Comparison of ENCODE assay signal across 19 cellular contexts in genomic region chr7:39979406-39980073, GRCh38. TPM values are rescaled to one million over a fixed set of nuclear protein-coding genes. Genes with fewer than 3 reads are reported as not detected.
DNase-seq lines count a peak whose midpoint lies in the region; ATAC-seq, FAIRE-seq and TF ChIP-seq lines count a peak whose summit lies in the region.
"Had no signal": no experiment of that assay in that cellular context is flagged by ENCODE, and none has a peak within 500 bp of the region (broad histone marks: within the 10 kb centered on the region; RNA-seq: fewer than 3 reads in every experiment).

No MANE protein-coding gene starts in this region.

- CTCF ChIA-PET in H1 (lab: Charles Lee; ENCODE audit: partially characterized antibody), result no interaction called here

- H3K27ac ChIP-seq in H1 (ENCODE audit: low read depth, low read length) (no peak overlapping the region), upper lobe of right lung (no peak overlapping the region), body of pancreas (no peak overlapping the region)
- H3K27ac ChIP-seq: SJSA1, tibial nerve had no signal

- TF ChIP-seq POLR2A in H1 (IDR thresholded peaks at IDR 0.05; ENCODE audit: control extremely low read depth in 1 of 2, low read depth in 2 of 2, low read length in 2 of 2), result no peak
- no peak for TF ChIP-seq POLR2A in body of pancreas (IDR thresholded peaks at IDR 0.05)

- no peaks in the 10 kb centered on the region for H3K9me3 ChIP-seq in H1 (ENCODE audit: insufficient read depth in 2 of 2, low read depth in 1 of 2, low read length in 1 of 2)
- H3K9me3 ChIP-seq in upper lobe of right lung, result no peaks in the 10 kb centered on the region
- no peaks in the 10 kb centered on the region for H3K9me3 ChIP-seq in body of pancreas
- H3K9me3 ChIP-seq: SJSA1, tibial nerve had no signal

- H3K18ac ChIP-seq in H1 (ENCODE audit: extremely low read depth, low read length), result no peak overlapping the region; the same call in 1 of the 2 replicates

- no peaks in the 10 kb centered on the region for H3K36me3 ChIP-seq in H1 (ENCODE audit: control insufficient read depth in 2 of 4, insufficient read depth in 4 of 4, low read length in 3 of 4)
- no peaks in the 10 kb centered on the region for H3K36me3 ChIP-seq in upper lobe of right lung
- H3K36me3 ChIP-seq in body of pancreas (replicated peaks in 1 of 2; ENCODE audit: insufficient read depth in 1 of 2, low read depth in 2 of 2), result no peaks in the 10 kb centered on the region
- H3K36me3 ChIP-seq: SJSA1, tibial nerve had no signal

- intact Hi-C loops in upper lobe of right lung (cut with DNase I) (no loop called here), body of pancreas (cut with DNase I) (no loop called here)

- H4K5ac ChIP-seq in H1 (ENCODE audit: insufficient read length, low read depth, low read length), result no peak overlapping the region

- H3K23ac ChIP-seq in H1 (ENCODE audit: insufficient read length), result no peak overlapping the region

- H3K27me3 ChIP-seq in H1 (replicated peaks in 1 of 4; ENCODE audit: control insufficient read depth in 3 of 4, extremely low read depth in 1 of 4, insufficient read depth in 3 of 4, low read length in 3 of 4) (no peaks in the 10 kb centered on the region), upper lobe of right lung (no peaks in the 10 kb centered on the region), body of pancreas (no peaks in the 10 kb centered on the region)
- H3K27me3 ChIP-seq: SJSA1, tibial nerve had no signal

- H3K79me1 ChIP-seq in H1 (ENCODE audit: low read depth, low read length), result peaks cover 9% of the 10 kb centered on the region

- no peak overlapping the region for H3K9ac ChIP-seq in H1 (replicated peaks in 1 of 4; ENCODE audit: extremely low read depth in 1 of 4, low read depth in 3 of 4, low read length in 3 of 4)

- POLR2A ChIA-PET in H1 (lab: Charles Lee; ENCODE audit: partially characterized antibody), result no interaction called here

- H2BK12ac ChIP-seq in H1 (ENCODE audit: low read depth, low read length), result no peak overlapping the region; the same call in 1 of the 2 replicates

- H3K4me1 ChIP-seq in H1 (replicated peaks in 1 of 4; ENCODE audit: control insufficient read depth in 3 of 4, insufficient read depth in 4 of 4, low read length in 3 of 4) (peaks cover 2 to 17% (median 10%) of the 10 kb centered on the region in 4 experiments; a peak in 5 of 7 replicates), upper lobe of right lung (peaks cover 37% of the 10 kb centered on the region), body of pancreas (peaks cover 16% of the 10 kb centered on the region)
- H3K4me1 ChIP-seq: SJSA1 had no signal

- H2BK20ac ChIP-seq in H1 (ENCODE audit: low read length), result peak overlapping the region; percentile 55; the same call in 1 of the 2 replicates

- no peak overlapping the region for H4K8ac ChIP-seq in H1 (ENCODE audit: extremely low read depth, insufficient read depth, low read length)

- TF ChIP-seq CTCF in H1 (IDR thresholded peaks at IDR 0.05; ENCODE audit: control extremely low read depth in 1 of 3, insufficient read depth in 1 of 3, low read depth in 1 of 3, low read length in 3 of 3), result no peak
- no peak for TF ChIP-seq CTCF in upper lobe of right lung (IDR thresholded peaks at IDR 0.05)
- TF ChIP-seq CTCF in body of pancreas (IDR thresholded peaks at IDR 0.05), result no peak

- FAIRE-seq in H1 (lab: Jason Lieb, UNC), result no peak
- FAIRE-seq: TTC549 had no signal

- peak overlapping the region in 1 of 2 experiments; percentile 58; a peak in 1 of 4 replicates for H3K4me2 ChIP-seq in H1 (ENCODE audit: insufficient read depth in 1 of 2, low read depth in 2 of 2, low read length in 2 of 2)

- WGBS in H1 (ENCODE audit: extremely low coverage in 1 of 2, insufficient coverage in 1 of 2, insufficient read length in 1 of 2, insufficient replicate concordance in 2 of 2, low coverage in 1 of 2, low lambda C conversion rate in 2 of 2, missing lambda C conversion rate in 1 of 2), 2 experiments, result 86% methylated on average over 8 of the region's 8 CpGs; no CpG with 5 or more reads in 1 of the 2 experiments
- WGBS in body of pancreas, 2 donors, result 66 to 78% methylated on average over 8 of the region's 8 CpGs

- H3K4me3 ChIP-seq in H1 (ENCODE audit: extremely low read depth in 1 of 4, insufficient read depth in 2 of 4, low read depth in 3 of 4, low read length in 4 of 4), result no peak overlapping the region
- no peak overlapping the region for H3K4me3 ChIP-seq in upper lobe of right lung
- H3K4me3 ChIP-seq in body of pancreas, result no peak overlapping the region
- H3K4me3 ChIP-seq: SJSA1, tibial nerve had no signal

- no peak for TF ChIP-seq EP300 in H1 (IDR thresholded peaks at IDR 0.05; ENCODE audit: borderline replicate concordance in 1 of 2, low read depth in 2 of 2, low read length in 2 of 2)

- no peak overlapping the region for H3K56ac ChIP-seq in H1 (replicated peaks; ENCODE audit: insufficient read length, low read depth, low read length)

- H2BK5ac ChIP-seq in H1 (ENCODE audit: low read depth, low read length), result no peak overlapping the region; the same call in 1 of the 2 replicates

- H2AFZ ChIP-seq in H1 (ENCODE audit: low read length), result no peak overlapping the region

- no peak overlapping the region for H2BK120ac ChIP-seq in H1 (replicated peaks; ENCODE audit: low read depth, low read length)

- no peak overlapping the region for H3K14ac ChIP-seq in H1 (ENCODE audit: insufficient read length)

- peaks cover 2 to 4% of the 10 kb centered on the region in 2 experiments for H4K20me1 ChIP-seq in H1 (replicated peaks in 1 of 2; ENCODE audit: control insufficient read depth in 1 of 2, insufficient read depth in 2 of 2, low read length in 2 of 2)

- no peak overlapping the region for H3K4ac ChIP-seq in H1 (replicated peaks; ENCODE audit: insufficient read length, low read depth, low read length)

- H3K23me2 ChIP-seq in H1 (ENCODE audit: low read depth, low read length), result no peaks in the 10 kb centered on the region

- H2AK5ac ChIP-seq in H1 (ENCODE audit: low read depth, low read length), result no peak overlapping the region

- H4K91ac ChIP-seq in H1 (replicated peaks; ENCODE audit: insufficient read length, low read length), result no peak overlapping the region

- no peak overlapping the region for H2BK15ac ChIP-seq in H1 (ENCODE audit: low read length)

- TF ChIP-seq RAD21 in H1 (IDR thresholded peaks at IDR 0.05 in 1 of 2, conservative IDR thresholded peaks at IDR 0.05 in 1 of 2; ENCODE audit: low read depth in 2 of 2, low read length in 2 of 2), result no peak

- peak; percentile 35 for ATAC-seq in upper lobe of right lung
- ATAC-seq in body of pancreas, result no peak
- no peak for ATAC-seq in GM21390 (IDR thresholded peaks at IDR 0.05; ENCODE audit: unreplicated experiment)

- in situ Hi-C loops in KBM-7 (cut with MboI; ENCODE audit: low pct_unique_long_range_greater_than_20kb, low sequenced_read_pairs), result no loop called here

- H3K79me2 ChIP-seq in H1 (ENCODE audit: control insufficient read depth in 1 of 2, insufficient read depth in 2 of 2, low read length in 2 of 2), result peaks cover 10 to 85% of the 10 kb centered on the region in 2 experiments; a peak in 3 of 4 replicates

- peak; percentile 10 for DNase-seq in stimulated activated CD4-positive, alpha-beta T cell treated with anti-CD3 and anti-CD28 coated beads, Interleukin-1b, Interleukin-23, amount 100 ng/mL, for 48 hours
- DNase-seq in stimulated activated CD4-positive, alpha-beta T cell treated with anti-CD3 and anti-CD28 coated beads, Interleukin-2, amount 100 ng/mL, for 24 hours, result no peak
- DNase-seq in T-helper 22 cell (ENCODE audit: low read depth) (peak; percentile 29), H1 (ENCODE audit: low read depth in 1 of 2, low spot score in 2 of 2) (no peak), upper lobe of right lung (no peak), KBM-7 (no peak), body of pancreas (no peak)
- DNase-seq: AML-193; amniotic stem cell; cerebellar nuclear complex; HFFc6; IMR-90; NCI-H187; NCI-H524 treated with DMSO at 0.1 percent for 48 hours; stimulated activated CD4-positive, alpha-beta T cell treated with anti-CD3 and anti-CD28 coated beads, Interleukin-4, amount 100 ng/mL, for 1 hour had no signal

TF ChIP-seq in H1, 55 proteins besides CTCF, POLR2A, EP300 and RAD21:
- TF ChIP-seq SP1 (IDR thresholded peaks at IDR 0.05; ENCODE audit: low read depth, low read length) (no peak), CREB1 (IDR thresholded peaks at IDR 0.05) (no peak), BCL11A (IDR thresholded peaks at IDR 0.05; ENCODE audit: low read depth in 2 of 2, low read length in 2 of 2) (no peak), MAFK (IDR thresholded peaks at IDR 0.05; ENCODE audit: low read depth, low read length) (no peak), NANOG (IDR thresholded peaks at IDR 0.05; ENCODE audit: insufficient read depth, low read depth, low read length, poor library complexity, severe bottlenecking) (no peak), SRF (IDR thresholded peaks at IDR 0.05; ENCODE audit: low read depth, low read length) (no peak), POU5F1 (IDR thresholded peaks at IDR 0.05; ENCODE audit: low read depth, low read length) (no peak), BACH1 (IDR thresholded peaks at IDR 0.05; ENCODE audit: low read length) (no peak), JUND (IDR thresholded peaks at IDR 0.05; ENCODE audit: low read length) (no peak), KDM1A (IDR thresholded peaks at IDR 0.05; ENCODE audit: borderline replicate concordance, low read length) (no peak), CHD2 (IDR thresholded peaks at IDR 0.05; ENCODE audit: low read length) (no peak), SIX5 (IDR thresholded peaks at IDR 0.05; ENCODE audit: low read depth, low read length) (no peak)
TF ChIP-seq in H1: peak in this region for 0.

RNA-seq across cellular contexts. Expression of gene CDK13, which starts 29.5 kb away (rescaled TPM):
- 46.4 and 49.5 TPM in 2 replicates for total RNA-seq in H1 (2021; fragmentation: NEBNext Ultra II Directional; extraction: Animal tissue kit (Norgen Biotek cat#: 25700))
- 15.5 and 22.6 TPM in 2 replicates for polyA plus RNA-seq in H1 (2011; rRNA removed)
- 22.1 TPM for polyA plus RNA-seq in H1 (2011; cell fraction: cytosol; rRNA removed)
- polyA plus RNA-seq in H1 (2011; cell fraction: nucleus; rRNA removed), result 26.5 TPM
- polyA plus RNA-seq in H1 (2012, experiment 1 of 2), result 25.5 to 34.9 TPM (median 29.9 TPM) in 4 replicates
- 9.1 TPM for polyA plus RNA-seq in H1 (2012, experiment 2 of 2)
- 27.7 TPM for polyA plus RNA-seq in H1 (2013, experiment 1 of 2)
- 22.8 TPM for polyA plus RNA-seq in H1 (2013, experiment 2 of 2)
- polyA minus RNA-seq in H1 (2011; rRNA and poly(A)+ RNA removed), result 76.6 and 90.8 TPM in 2 replicates
- polyA minus RNA-seq in H1 (2011; cell fraction: cytosol; rRNA and poly(A)+ RNA removed), result 27.6 TPM
- 92.3 TPM for polyA minus RNA-seq in H1 (2011; cell fraction: nucleus; rRNA and poly(A)+ RNA removed)
- total RNA-seq in upper lobe of right lung (51.4 TPM), body of pancreas (10 to 100 TPM; 73.2 to 97.6 TPM)

Comparison
In these comparisons a context has a peak if more than half of its experiments do, and no peak if none do; other contexts are left out.
1. DNase-seq: peak in stimulated activated CD4-positive, alpha-beta T cell treated with anti-CD3 and anti-CD28 coated beads, Interleukin-1b, Interleukin-23, amount 100 ng/mL, for 48 hours (single experiment) and T-helper 22 cell (single experiment); none in stimulated activated CD4-positive, alpha-beta T cell treated with anti-CD3 and anti-CD28 coated beads, Interleukin-2, amount 100 ng/mL, for 24 hours (0 of 2), H1 (0 of 2), upper lobe of right lung (single experiment), KBM-7 (single experiment) and body of pancreas (0 of 4).